Comparison of ENCODE assay signal across 12 cellular contexts in genomic region chr5:83340511-83340918, GRCh38.
A peak's percentile ranks its signal among the peaks of the same experiment; 100 is the strongest.
DNase-seq lines count a peak whose midpoint lies in the region; ATAC-seq and TF ChIP-seq lines count a peak whose summit lies in the region.
"Had no signal": no experiment of that assay in that cellular context is flagged by ENCODE, and none has a peak within 500 bp of the region (broad histone marks: within the 10 kb centered on the region; RNA-seq: fewer than 3 reads in every experiment).

No MANE protein-coding gene starts in this region.

- H3K27ac ChIP-seq in CD8-positive, alpha-beta memory T cell (ENCODE audit: low read depth, low read length) = no peak overlapping the region
- H3K27ac ChIP-seq in right lobe of liver = no peak overlapping the region

- no peaks in the 10 kb centered on the region for H3K36me3 ChIP-seq in CD8-positive, alpha-beta memory T cell (ENCODE audit: insufficient read depth, low read length)
- H3K36me3 ChIP-seq in right lobe of liver = no peaks in the 10 kb centered on the region

- peak overlapping the region in 6 of 8 donors; percentile 4 to 84 (median 58) for H3K27ac Mint-ChIP-seq in CD8-positive, alpha-beta memory T cell
- H3K27ac Mint-ChIP-seq in T-cell = peak overlapping the region; percentile 83 to 89

- ATAC-seq in GM21529 (IDR thresholded peaks at IDR 0.05; ENCODE audit: unreplicated experiment) (peak; percentile 72), T-cell (replicated peaks in 1 of 4) (peak; percentile 64 to 89 (median 86)), right lobe of liver (no peak), SK-N-SH treated with all-trans-retinoic acid at 6 μM for 48 hours (no peak)

- TF ChIP-seq POLR2A in right lobe of liver (IDR thresholded peaks at IDR 0.05) = no peak

- TF ChIP-seq CTCF in fibroblast of villous mesenchyme (IDR thresholded peaks at IDR 0.05; ENCODE audit: insufficient read depth, low read depth, low read length) = no peak
- no peak for TF ChIP-seq CTCF in right lobe of liver (IDR thresholded peaks at IDR 0.05)

- peak overlapping the region in 3 of 7 donors; percentile 17 to 55 (median 19) for H3K4me3 Mint-ChIP-seq in CD8-positive, alpha-beta memory T cell
- peak overlapping the region; percentile 28 to 43 (median 39) for H3K4me3 Mint-ChIP-seq in T-cell

- H3K27me3 Mint-ChIP-seq in CD8-positive, alpha-beta memory T cell = no peaks in the 10 kb centered on the region
- H3K27me3 Mint-ChIP-seq in T-cell = no peaks in the 10 kb centered on the region

- peak in 1 of 5 donors; percentile 13 for DNase-seq in CD8-positive, alpha-beta memory T cell
- DNase-seq in T-cell (peak in 7 of 34 experiments; percentile 0 to 10 (median 2)), fibroblast of villous mesenchyme (ENCODE audit: low read depth) (peak; percentile 14), right lobe of liver (no peak), HuH-7.5 (ENCODE audit: low spot score) (no peak), NCI-H82 (lab: John Stamatoyannopoulos, UW) (no peak)
- DNase-seq: activated CD4-positive, alpha-beta T cell treated with anti-CD3 and anti-CD28 coated beads, Interleukin-2, amount 50 U/mL, for 1 hour; anterior cingulate cortex; DMS153; NCI-H526 treated with DMSO at 0.1 percent for 48 hours had no signal

- H3K4me1 Mint-ChIP-seq in CD8-positive, alpha-beta memory T cell = peaks cover 17 to 25% (median 23%) of the 10 kb centered on the region in 3 donors
- peaks cover 14 to 27% (median 22%) of the 10 kb centered on the region in 3 donors for H3K4me1 Mint-ChIP-seq in T-cell

- H3K36me3 Mint-ChIP-seq in CD8-positive, alpha-beta memory T cell = no peaks in the 10 kb centered on the region
- peaks cover 3% of the 10 kb centered on the region for H3K36me3 Mint-ChIP-seq in T-cell

- no peak overlapping the region for H3K4me3 ChIP-seq in CD8-positive, alpha-beta memory T cell (ENCODE audit: low read length)
- H3K4me3 ChIP-seq in fibroblast of villous mesenchyme (ENCODE audit: low read depth, low read length) (no peak overlapping the region), right lobe of liver (no peak overlapping the region)

- peaks cover 11% of the 10 kb centered on the region for H3K4me1 ChIP-seq in CD8-positive, alpha-beta memory T cell (ENCODE audit: insufficient read depth, low read length)
- no peaks in the 10 kb centered on the region for H3K4me1 ChIP-seq in right lobe of liver

- CTCF ChIA-PET in CD8-positive, alpha-beta memory T cell (lab: Charles Lee) = no interaction called here
- CTCF ChIA-PET in T-cell (lab: Charles Lee) = interaction anchor here in 1 of 2 donors (0.6 kb wide), 1 partner anchor 701 kb away, joined by 3 read pairs; no protein-coding TSS in a partner anchor

- intact Hi-C loops in right lobe of liver (cut with DNase I) = no loop called here

- WGBS in right lobe of liver (ENCODE audit: insufficient coverage, low coverage, low lambda C conversion rate, missing lambda C conversion rate) = 47% methylated on average over 2 of the region's 2 CpGs

- no peaks in the 10 kb centered on the region for H3K9me3 ChIP-seq in CD8-positive, alpha-beta memory T cell (ENCODE audit: low read length)
- H3K9me3 ChIP-seq in right lobe of liver = no peaks in the 10 kb centered on the region

- no peaks in the 10 kb centered on the region for H3K9me3 Mint-ChIP-seq in CD8-positive, alpha-beta memory T cell
- no peaks in the 10 kb centered on the region for H3K9me3 Mint-ChIP-seq in T-cell

- no peaks in the 10 kb centered on the region for H3K27me3 ChIP-seq in CD8-positive, alpha-beta memory T cell (ENCODE audit: insufficient read depth, low read length, poor library complexity, severe bottlenecking)
- no peaks in the 10 kb centered on the region for H3K27me3 ChIP-seq in right lobe of liver

- POLR2A ChIA-PET in CD8-positive, alpha-beta memory T cell (lab: Charles Lee) = no interaction called here
- POLR2A ChIA-PET in T-cell (lab: Charles Lee) = interaction anchor here in 1 of 2 donors (0.7 kb wide), 1 partner anchor 40 kb away, joined by 3 read pairs; no protein-coding TSS in a partner anchor

TF ChIP-seq in SK-N-SH treated with all-trans-retinoic acid at 6 μM for 48 hours, 23 proteins besides CTCF, POLR2A, EP300 and RAD21:
- TF ChIP-seq ZFP30 (CRISPR knock-in tag; IDR thresholded peaks at IDR 0.05) (no peak), ZNF70 (CRISPR knock-in tag; IDR thresholded peaks at IDR 0.05) (no peak), POU6F1 (CRISPR knock-in tag; IDR thresholded peaks at IDR 0.05; ENCODE audit: borderline replicate concordance, low read depth) (no peak), PATZ1 (CRISPR knock-in tag; IDR thresholded peaks at IDR 0.05; ENCODE audit: borderline replicate concordance) (no peak), ZFP3 (CRISPR knock-in tag; IDR thresholded peaks at IDR 0.05) (no peak), TCF4 (CRISPR knock-in tag; IDR thresholded peaks at IDR 0.05; ENCODE audit: borderline replicate concordance) (no peak), RARB (CRISPR knock-in tag; IDR thresholded peaks at IDR 0.05) (no peak), TSHZ2 (CRISPR knock-in tag; IDR thresholded peaks at IDR 0.05) (no peak), BACH2 (CRISPR knock-in tag; IDR thresholded peaks at IDR 0.05; ENCODE audit: borderline replicate concordance) (no peak), ZNF8 (CRISPR knock-in tag; IDR thresholded peaks at IDR 0.05) (no peak)

Comparison
In these comparisons a context has a peak if more than half of its experiments do, and no peak if none do; other contexts are left out.
1. ATAC-seq: peak in GM21529 (single experiment) and T-cell (4 of 4); none in right lobe of liver (0 of 4) and SK-N-SH treated with all-trans-retinoic acid at 6 μM for 48 hours (single experiment).